ENCODE assay signal across 11 cellular contexts in the genomic region with DNA sequence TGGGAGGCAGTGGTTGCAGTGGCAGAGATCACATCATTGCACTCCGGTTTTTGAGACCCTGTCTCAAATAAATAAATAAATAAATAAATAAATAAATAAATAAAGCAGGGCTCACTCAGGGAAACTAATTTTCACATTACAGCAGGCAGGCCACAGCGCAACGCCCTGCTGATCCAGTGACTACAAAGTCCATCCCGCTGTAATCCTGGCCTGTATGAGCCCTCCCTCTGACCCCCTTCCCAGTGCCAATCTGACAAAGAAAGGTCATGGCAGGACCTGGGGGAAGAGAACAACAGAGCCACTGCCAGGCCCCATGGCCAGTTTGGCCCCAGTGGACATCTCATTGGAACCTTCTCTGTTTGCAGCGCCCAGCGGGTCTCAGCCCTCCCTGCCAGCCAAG.
"Had no signal": no experiment of that assay in that cellular context is flagged by ENCODE, and none has a peak within 500 bp of the region (broad histone marks: within the 10 kb centered on the region; RNA-seq: fewer than 3 reads in every experiment).

No MANE protein-coding gene starts in this region.

- H3K27ac ChIP-seq: WERI-Rb-1 had no signal

- ATAC-seq: activated CD4-positive, alpha-beta T cell treated with anti-CD3 and anti-CD28 coated beads for 36 hours; activated T-helper 17 cell treated with anti-CD3 and anti-CD28 coated beads, Interleukin-2, amount 50 U/mL, for 72 hours; stimulated activated naive B cell treated with anti-CD40 and anti-IgM and Interleukin-4, amounts not matched to agents 10 μg/mL and 1 μg/mL and 100 μg/mL, for 72 hours had no signal

- DNase-seq: activated CD4-positive, alpha-beta T cell treated with anti-CD3 and anti-CD28 coated beads for 36 hours; activated CD8-positive, alpha-beta memory T cell treated with anti-CD3 and anti-CD28 coated beads for 24 hours; activated naive CD4-positive, alpha-beta T cell treated with anti-CD3 and anti-CD28 coated beads, Interleukin-2, amount 10 ng/mL, durations not matched to agents 7 days and 5 days; amniotic stem cell; cerebellar nuclear complex; endodermal cell; stimulated activated CD4-positive, alpha-beta T cell treated with anti-CD3 and anti-CD28 coated beads, Interleukin-1b, Interleukin-23, amount 100 ng/mL, for 48 hours; stimulated activated naive B cell treated with anti-CD40 and anti-IgM and Interleukin-4, amounts not matched to agents 10 μg/mL and 1 μg/mL and 100 μg/mL, for 72 hours; T1000; WERI-Rb-1 had no signal
